11 cellular contexts compared by ENCODE assay signal in the genomic region with DNA sequence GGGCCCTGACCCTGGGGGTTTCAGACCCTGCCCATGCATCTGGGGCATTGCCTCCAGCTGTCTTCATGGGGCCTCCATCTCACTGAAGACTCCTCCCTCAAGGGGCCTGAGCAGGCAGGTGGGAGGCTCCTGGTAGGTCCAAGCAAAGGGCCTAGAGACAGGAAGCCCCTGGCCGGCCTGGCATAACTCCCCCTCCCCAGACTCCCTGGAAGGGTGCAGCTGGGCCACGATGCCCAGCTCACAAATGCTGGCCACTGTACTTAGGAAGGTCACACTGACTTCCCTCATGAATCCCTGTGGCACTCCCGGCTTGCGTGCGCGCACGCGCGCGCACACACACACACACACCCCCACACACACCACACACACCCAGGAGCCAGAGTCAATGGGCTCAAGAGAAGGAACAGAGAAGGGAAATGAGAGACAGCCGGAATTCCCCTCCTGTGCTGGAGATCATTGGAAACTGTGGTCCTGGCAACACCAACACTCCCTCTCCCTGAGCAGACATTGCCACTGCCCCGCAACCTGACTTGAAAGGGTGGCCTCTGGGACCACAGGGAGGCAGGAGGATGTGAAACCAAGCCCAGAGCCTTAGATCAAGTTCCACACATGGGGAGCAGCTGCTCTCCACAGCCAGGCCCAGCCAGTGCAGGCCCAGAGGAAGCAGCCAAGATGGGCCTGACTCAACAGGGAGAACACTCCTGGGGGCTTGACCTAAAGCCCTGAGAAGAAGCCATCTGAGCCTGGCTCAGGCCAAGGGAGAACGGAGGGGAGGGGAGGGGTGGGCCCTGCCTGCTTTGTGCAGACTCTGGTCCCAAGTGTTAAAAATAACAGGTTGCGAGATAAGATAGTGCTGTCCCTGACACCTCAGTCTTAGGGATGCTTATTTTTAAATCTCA.
DNase-seq lines count a peak whose midpoint lies in the region; ATAC-seq and TF ChIP-seq lines count a peak whose summit lies in the region.
"Had no signal": no experiment of that assay in that cellular context is flagged by ENCODE, and none has a peak within 500 bp of the region (broad histone marks: within the 10 kb centered on the region; RNA-seq: fewer than 3 reads in every experiment).

No MANE protein-coding gene starts in this region.

- WGBS in esophagus muscularis mucosa = 74% methylated on average over 12 of the region's 14 CpGs
- WGBS in stomach, 5 donors = 47 to 83% (median 71%) methylated on average over 13 to 14 of the region's 14 CpGs
- WGBS in tibial nerve, 2 donors = 79 to 88% methylated on average over 14 of the region's 14 CpGs

- no peaks in the 10 kb centered on the region for H3K36me3 Mint-ChIP-seq in stimulated activated effector memory CD8-positive, alpha-beta T cell treated with anti-CD3 and anti-CD28 coated beads, Interleukin-12 subunit alpha, Interleukin-12 subunit beta, amount 100 ng/mL, for 72 hours

- H3K4me3 ChIP-seq in esophagus muscularis mucosa (no peak overlapping the region), stomach (no peak overlapping the region), tibial nerve (no peak overlapping the region)
- H3K4me3 ChIP-seq: adrenal gland, suprapubic skin had no signal

- no peak overlapping the region for H3K27ac ChIP-seq in esophagus muscularis mucosa (replicated peaks in 1 of 4)
- no peak overlapping the region for H3K27ac ChIP-seq in stomach
- H3K27ac ChIP-seq in tibial nerve = no peak overlapping the region
- H3K27ac ChIP-seq: adrenal gland, suprapubic skin had no signal

- H3K27ac Mint-ChIP-seq in stimulated activated effector memory CD8-positive, alpha-beta T cell treated with anti-CD3 and anti-CD28 coated beads, Interleukin-12 subunit alpha, Interleukin-12 subunit beta, amount 100 ng/mL, for 72 hours = no peak overlapping the region

- ATAC-seq in HG03159 (IDR thresholded peaks at IDR 0.05; ENCODE audit: unreplicated experiment) = peak; percentile 69
- ATAC-seq in stimulated activated effector memory CD8-positive, alpha-beta T cell treated with anti-CD3 and anti-CD28 coated beads, Interleukin-12 subunit alpha, Interleukin-12 subunit beta, amount 100 ng/mL, for 72 hours = no peak

- H3K4me3 Mint-ChIP-seq in stimulated activated effector memory CD8-positive, alpha-beta T cell treated with anti-CD3 and anti-CD28 coated beads, Interleukin-12 subunit alpha, Interleukin-12 subunit beta, amount 100 ng/mL, for 72 hours = no peak overlapping the region

- TF ChIP-seq POLR2A in esophagus muscularis mucosa (IDR thresholded peaks at IDR 0.05; ENCODE audit: low read depth) (no peak), stomach (IDR thresholded peaks at IDR 0.05) (no peak), tibial nerve (IDR thresholded peaks at IDR 0.05) (no peak)

- peaks cover 0 to 32% (median 0%) of the 10 kb centered on the region in 4 donors for H3K36me3 ChIP-seq in esophagus muscularis mucosa
- H3K36me3 ChIP-seq in stomach = no peaks in the 10 kb centered on the region
- H3K36me3 ChIP-seq in tibial nerve = peaks cover 0 to 31% (median 0%) of the 10 kb centered on the region in 3 donors
- H3K36me3 ChIP-seq: adrenal gland, suprapubic skin had no signal

- H3K9me3 ChIP-seq in esophagus muscularis mucosa = no peaks in the 10 kb centered on the region
- no peaks in the 10 kb centered on the region for H3K9me3 ChIP-seq in stomach
- H3K9me3 ChIP-seq in tibial nerve = no peaks in the 10 kb centered on the region
- H3K9me3 ChIP-seq: adrenal gland, suprapubic skin had no signal

- H3K4me1 ChIP-seq in esophagus muscularis mucosa = peaks cover 0 to 33% (median 0%) of the 10 kb centered on the region in 4 donors
- H3K4me1 ChIP-seq in stomach = no peaks in the 10 kb centered on the region
- peaks cover 0 to 5% (median 0%) of the 10 kb centered on the region in 4 donors for H3K4me1 ChIP-seq in tibial nerve
- H3K4me1 ChIP-seq: adrenal gland, suprapubic skin had no signal

- TF ChIP-seq EP300 in esophagus muscularis mucosa (IDR thresholded peaks at IDR 0.05) = no peak
- no peak for TF ChIP-seq EP300 in stomach (IDR thresholded peaks at IDR 0.05)
- no peak for TF ChIP-seq EP300 in tibial nerve (IDR thresholded peaks at IDR 0.05)

- intact Hi-C loops in esophagus muscularis mucosa (cut with DNase I) = no loop called here
- intact Hi-C loops in stomach (cut with DNase I; ENCODE audit: low total_unique reads) = no loop called here

- H3K27me3 ChIP-seq in esophagus muscularis mucosa (no peaks in the 10 kb centered on the region), stomach (no peaks in the 10 kb centered on the region), tibial nerve (no peaks in the 10 kb centered on the region)
- H3K27me3 ChIP-seq: adrenal gland had no signal

- no peaks in the 10 kb centered on the region for H3K9me3 Mint-ChIP-seq in stimulated activated effector memory CD8-positive, alpha-beta T cell treated with anti-CD3 and anti-CD28 coated beads, Interleukin-12 subunit alpha, Interleukin-12 subunit beta, amount 100 ng/mL, for 72 hours

- H3K4me1 Mint-ChIP-seq in stimulated activated effector memory CD8-positive, alpha-beta T cell treated with anti-CD3 and anti-CD28 coated beads, Interleukin-12 subunit alpha, Interleukin-12 subunit beta, amount 100 ng/mL, for 72 hours = no peaks in the 10 kb centered on the region

- peak; percentile 51 for DNase-seq in SIG-M5 treated with dmso at 0.1 percent for 504 hours (lab: John Stamatoyannopoulos, UW; ENCODE audit: unreplicated experiment)
- DNase-seq in SIG-M5 (lab: John Stamatoyannopoulos, UW) = no peak
- peak; percentile 78 for DNase-seq in esophagus muscularis mucosa (ENCODE audit: extremely low spot score)
- peak; percentile 9 for DNase-seq in stomach
- no peak for DNase-seq in tibial nerve (ENCODE audit: low spot score in 2 of 2)
- no peak for DNase-seq in DMS 273 treated with DMSO at 0.1 percent for 48 hours (lab: John Stamatoyannopoulos, UW)
- no peak for DNase-seq in stimulated activated effector memory CD8-positive, alpha-beta T cell treated with anti-CD3 and anti-CD28 coated beads, Interleukin-12 subunit alpha, Interleukin-12 subunit beta, amount 100 ng/mL, for 72 hours (ENCODE audit: low spot score in 2 of 2)
- DNase-seq: retina had no signal

- TF ChIP-seq CTCF in esophagus muscularis mucosa (IDR thresholded peaks at IDR 0.05) (no peak), stomach (IDR thresholded peaks at IDR 0.05) (no peak), tibial nerve (IDR thresholded peaks at IDR 0.05) (no peak)

Comparison
In these comparisons a context has a peak if more than half of its experiments do, and no peak if none do; other contexts are left out.
1. DNase-seq: peak in SIG-M5 treated with dmso at 0.1 percent for 504 hours (single experiment), esophagus muscularis mucosa (single experiment) and stomach (single experiment); none in SIG-M5 (single experiment), tibial nerve (0 of 2), DMS 273 treated with DMSO at 0.1 percent for 48 hours (single experiment) and stimulated activated effector memory CD8-positive, alpha-beta T cell treated with anti-CD3 and anti-CD28 coated beads, Interleukin-12 subunit alpha, Interleukin-12 subunit beta, amount 100 ng/mL, for 72 hours (0 of 2).